8 cellular contexts compared by ENCODE assay signal in genomic region chr2:160252278-160252887, GRCh38. TPM values are rescaled to one million over a fixed set of nuclear protein-coding genes. Genes with fewer than 3 reads are reported as not detected.
A peak's percentile ranks its signal among the peaks of the same experiment; 100 is the strongest.
DNase-seq lines count a peak whose midpoint lies in the region; ATAC-seq and TF ChIP-seq lines count a peak whose summit lies in the region.

No MANE protein-coding gene starts in this region.

- no peaks in the 10 kb centered on the region for H3K4me1 ChIP-seq in fibroblast of lung (ENCODE audit: control insufficient read depth, extremely low read depth, insufficient read depth, low read length)

- H3K27ac Mint-ChIP-seq in progenitor cell of endocrine pancreas: no peak overlapping the region

- no peaks in the 10 kb centered on the region for H4K20me1 ChIP-seq in fibroblast of lung (ENCODE audit: control insufficient read depth, extremely low read depth, insufficient read depth, low read length)

- H3K79me2 ChIP-seq in fibroblast of lung (ENCODE audit: control insufficient read depth, insufficient read depth, low read length): no peaks in the 10 kb centered on the region

- H3K27ac ChIP-seq in fibroblast of lung (ENCODE audit: insufficient read depth, low read length): no peak overlapping the region

- TF ChIP-seq CTCF in fibroblast of lung (conservative IDR thresholded peaks at IDR 0.05 in 1 of 2, IDR thresholded peaks at IDR 0.05 in 1 of 2; ENCODE audit: low read depth in 1 of 2, low read length in 2 of 2) (peak; percentile 40 to 83), progenitor cell of endocrine pancreas (IDR thresholded peaks at IDR 0.05; ENCODE audit: unreplicated experiment) (peak; percentile 80)

- H3K9me3 ChIP-seq in fibroblast of lung (ENCODE audit: control insufficient read depth, insufficient read depth, low read depth, low read length): no peaks in the 10 kb centered on the region

- no peak overlapping the region for H3K4me2 ChIP-seq in fibroblast of lung (ENCODE audit: extremely low read depth, insufficient read depth, low read length)

- no peaks in the 10 kb centered on the region for H3K36me3 ChIP-seq in fibroblast of lung (ENCODE audit: control insufficient read depth, insufficient read depth, low read length)

- H3K4me1 Mint-ChIP-seq in progenitor cell of endocrine pancreas (ENCODE audit: low read depth): no peaks in the 10 kb centered on the region

- H2AFZ ChIP-seq in fibroblast of lung (ENCODE audit: low read length): no peak overlapping the region

- H3K9ac ChIP-seq in fibroblast of lung (ENCODE audit: insufficient read depth, low read length): no peak overlapping the region

- H3K9me3 Mint-ChIP-seq in progenitor cell of endocrine pancreas (ENCODE audit: low read depth): no peaks in the 10 kb centered on the region

- H3K27me3 ChIP-seq in fibroblast of lung (ENCODE audit: control insufficient read depth, insufficient read depth, low read length): no peaks in the 10 kb centered on the region

- ATAC-seq in GM19395 (IDR thresholded peaks at IDR 0.05; ENCODE audit: unreplicated experiment): no peak

- DNase-seq in AML-193 (lab: John Stamatoyannopoulos, UW) (peak; percentile 50 to 54), HCEC 1CT (peak; percentile 43), RKO (ENCODE audit: low spot score) (peak; percentile 32), fibroblast of lung (ENCODE audit: low read depth in 2 of 2) (peak; percentile 32 to 58), progenitor cell of endocrine pancreas (ENCODE audit: low spot score, unreplicated experiment) (no peak), HuH-7 (ENCODE audit: low spot score) (no peak)
- no peak for DNase-seq in activated CD4-positive, alpha-beta T cell treated with anti-CD3 and anti-CD28 coated beads for 48 hours

- H3K4me3 ChIP-seq in fibroblast of lung (replicated peaks in 1 of 4; ENCODE audit: control extremely low read depth in 1 of 4, insufficient read depth in 1 of 4, low read depth in 3 of 4, low read length in 4 of 4): no peak overlapping the region

- H3K4me3 Mint-ChIP-seq in progenitor cell of endocrine pancreas (ENCODE audit: low read depth): no peak overlapping the region

- no peaks in the 10 kb centered on the region for H3K27me3 Mint-ChIP-seq in progenitor cell of endocrine pancreas

- H3K36me3 Mint-ChIP-seq in progenitor cell of endocrine pancreas (ENCODE audit: insufficient read depth): no peaks in the 10 kb centered on the region

RNA-seq across cellular contexts. Expression of gene ITGB6, which starts 52.3 kb away (rescaled TPM):
- total RNA-seq in fibroblast of lung (not detected in 2 replicates), progenitor cell of endocrine pancreas (6.7 and 7.0 TPM in 2 replicates)
- 0.01 TPM in 2 replicates for polyA plus RNA-seq in fibroblast of lung
- not detected in 2 replicates for polyA plus RNA-seq in fibroblast of lung (2012)
- polyA minus RNA-seq in fibroblast of lung (ENCODE audit: low replicate concordance): not detected in 2 replicates

Comparison
In these comparisons a context has a peak if more than half of its experiments do, and no peak if none do; other contexts are left out.
1. DNase-seq: peak in AML-193 (2 of 2), HCEC 1CT (single experiment), RKO (single experiment) and fibroblast of lung (2 of 2); none in progenitor cell of endocrine pancreas (single experiment), activated CD4-positive, alpha-beta T cell treated with anti-CD3 and anti-CD28 coated beads for 48 hours (single experiment) and HuH-7 (single experiment).